Comparison of ENCODE assay signal across 2 cellular contexts in genomic region chr2:101410716-101411115, GRCh38.
TF ChIP-seq lines count a peak whose summit lies in the region.

No MANE protein-coding gene starts in this region.

TF ChIP-seq in HEK293, 187 proteins besides CTCF, POLR2A, EP300 and RAD21 (continued from another document):
- 0 out of 2 replicates have a peak, but pooled peaks have one; percentile 37 for TF ChIP-seq ZNF629 (tag by site-specific recombination; IDR thresholded peaks at IDR 0.05)

TF ChIP-seq in GM12878, 131 proteins besides CTCF, POLR2A, EP300 and RAD21 (continued from another document):
- TF ChIP-seq PRDM15 (CRISPR knock-in tag; IDR thresholded peaks at IDR 0.05) (no peak), FOS (IDR thresholded peaks at IDR 0.05; ENCODE audit: borderline replicate concordance, extremely low read depth, insufficient read length) (no peak), PKNOX1 (IDR thresholded peaks at IDR 0.05) (no peak), SMC3 (IDR thresholded peaks at IDR 0.05; ENCODE audit: borderline replicate concordance, low read length) (no peak), CHD2 (IDR thresholded peaks at IDR 0.05; ENCODE audit: borderline replicate concordance, low read depth, low read length) (no peak), SUZ12 (IDR thresholded peaks at IDR 0.05; ENCODE audit: unreplicated experiment) (no peak), SUPT20H (IDR thresholded peaks at IDR 0.05; ENCODE audit: borderline replicate concordance, control insufficient read depth, low read depth, low read length) (no peak), EGR1 (IDR thresholded peaks at IDR 0.05; ENCODE audit: borderline replicate concordance in 1 of 2, low read depth in 2 of 2, low read length in 2 of 2) (no peak), MAX (IDR thresholded peaks at IDR 0.05; ENCODE audit: low read depth, low read length) (no peak), IRF3 (IDR thresholded peaks at IDR 0.05) (no peak), ATF3 (IDR thresholded peaks at IDR 0.05; ENCODE audit: borderline replicate concordance, extremely low read depth, low read depth, low read length) (no peak), BCLAF1 (IDR thresholded peaks at IDR 0.05) (no peak)
